Comparison of ENCODE assay signal across 24 cellular contexts in genomic region chr21:46131721-46132651, GRCh38. TPM values are rescaled to one million over a fixed set of nuclear protein-coding genes. Genes with fewer than 3 reads are reported as not detected.
DNase-seq lines count a peak whose midpoint lies in the region; ATAC-seq and TF ChIP-seq lines count a peak whose summit lies in the region.
"Had no signal": no experiment of that assay in that cellular context is flagged by ENCODE, and none has a peak within 500 bp of the region (broad histone marks: within the 10 kb centered on the region; RNA-seq: fewer than 3 reads in every experiment).

No MANE protein-coding gene starts in this region.

- H3K9me3 ChIP-seq in right cardiac atrium (ENCODE audit: control insufficient read depth, low read length) (no peaks in the 10 kb centered on the region), mesenchymal stem cell (ENCODE audit: control insufficient read depth, low read length) (peaks cover 3% of the 10 kb centered on the region), aorta (ENCODE audit: control insufficient read depth, low read length) (no peaks in the 10 kb centered on the region), tibial artery (no peaks in the 10 kb centered on the region)
- H3K9me3 ChIP-seq: BE2C, MG63 had no signal

- H3K36me3 Mint-ChIP-seq in activated T-helper 2 cell treated with anti-CD3 and anti-CD28 coated beads, Interferon-gamma antibody, Interleukin-2, Interleukin-4, amounts not matched to agents 10 μg/mL and 5 μg/mL and 100 μg/mL, durations not matched to agents 14 hours and 24 hours and 36 hours (ENCODE audit: low read depth), result no peaks in the 10 kb centered on the region
- H3K36me3 Mint-ChIP-seq: CD4-positive, CD25-positive, alpha-beta regulatory T cell; IgD-negative memory B cell had no signal

- H4K91ac ChIP-seq in mesenchymal stem cell (ENCODE audit: low read length), result no peak overlapping the region

- peak overlapping the region in 1 of 2 experiments; percentile 13 for H3K18ac ChIP-seq in mesenchymal stem cell (ENCODE audit: low read depth in 1 of 2, low read length in 2 of 2)

- H3K9ac ChIP-seq in mesenchymal stem cell (ENCODE audit: low read length), result no peak overlapping the region

- H2BK12ac ChIP-seq in mesenchymal stem cell (ENCODE audit: low read length in 2 of 2), result peak overlapping the region in 1 of 2 experiments; percentile 2

- H3K36me3 ChIP-seq in mesenchymal stem cell (ENCODE audit: control insufficient read depth in 1 of 2, insufficient read depth in 2 of 2, low read depth in 1 of 2, low read length in 2 of 2), result peaks cover 53 to 54% of the 10 kb centered on the region in 2 experiments
- no peaks in the 10 kb centered on the region for H3K36me3 ChIP-seq in aorta (ENCODE audit: control insufficient read depth in 1 of 2, insufficient read depth in 2 of 2, low read length in 1 of 2)
- H3K36me3 ChIP-seq in tibial artery, result peaks cover 18 to 50% (median 28%) of the 10 kb centered on the region in 3 donors
- H3K36me3 ChIP-seq: BE2C had no signal

- peak; percentile 40 for ATAC-seq in stimulated activated naive CD8-positive, alpha-beta T cell treated with anti-CD3 and anti-CD28 coated beads, Interleukin-15, amount 100 ng/mL, for 72 hours
- ATAC-seq in stimulated activated naive CD8-positive, alpha-beta T cell treated with anti-CD3 and anti-CD28 coated beads, Interleukin-15, Interleukin-2, amounts not matched to agents 100 U/mL and 50 U/mL, for 24 hours, result no peak
- peak; percentile 2 to 8 for ATAC-seq in right cardiac atrium
- ATAC-seq in aorta (ENCODE audit: low FRiP score), result peak; percentile 2

- no peak overlapping the region for H3K4me2 ChIP-seq in mesenchymal stem cell (ENCODE audit: low read length, poor library complexity, severe bottlenecking)

- no peak overlapping the region for H4K8ac ChIP-seq in mesenchymal stem cell (ENCODE audit: low read length)

- H2BK120ac ChIP-seq in mesenchymal stem cell (ENCODE audit: low read depth, low read length), result no peak overlapping the region

- H3K27ac ChIP-seq in right cardiac atrium (ENCODE audit: low read length) (no peak overlapping the region), mesenchymal stem cell (ENCODE audit: low read length, poor library complexity, severe bottlenecking) (no peak overlapping the region), aorta (ENCODE audit: low read depth in 1 of 2, low read length in 2 of 2) (no peak overlapping the region), tibial artery (no peak overlapping the region)
- H3K27ac ChIP-seq: HL-60 had no signal

- peak overlapping the region in 1 of 2 experiments; percentile 2 for H3K14ac ChIP-seq in mesenchymal stem cell (ENCODE audit: low read length in 2 of 2)

- H3K4me3 ChIP-seq in right cardiac atrium (ENCODE audit: low read length), result no peak overlapping the region
- H3K4me3 ChIP-seq in mesenchymal stem cell (ENCODE audit: insufficient read depth in 1 of 2, low read depth in 1 of 2, low read length in 2 of 2), result no peak overlapping the region
- H3K4me3 ChIP-seq in aorta (ENCODE audit: low read length in 2 of 2), result no peak overlapping the region
- H3K4me3 ChIP-seq in tibial artery, result no peak overlapping the region
- H3K4me3 ChIP-seq: MG63 had no signal

- TF ChIP-seq CTCF in tibial artery (IDR thresholded peaks at IDR 0.05), result no peak

- no peak overlapping the region for H3K23ac ChIP-seq in mesenchymal stem cell (ENCODE audit: low read length in 2 of 2)

- H3K27me3 ChIP-seq in right cardiac atrium (ENCODE audit: control insufficient read depth, insufficient read depth) (no peaks in the 10 kb centered on the region), mesenchymal stem cell (ENCODE audit: control insufficient read depth in 1 of 2, insufficient read depth in 1 of 2, low read length in 2 of 2) (peaks cover 0 to 8% of the 10 kb centered on the region in 2 experiments), aorta (ENCODE audit: control insufficient read depth in 1 of 2, insufficient read depth in 2 of 2, low read length in 1 of 2) (no peaks in the 10 kb centered on the region), tibial artery (no peaks in the 10 kb centered on the region)
- H3K27me3 ChIP-seq: BE2C, MG63 had no signal

- intact Hi-C loops in right cardiac atrium (cut with DNase I) (no loop called here), aorta (cut with DNase I) (no loop called here), tibial artery (cut with DNase I; ENCODE audit: low total_unique reads) (no loop called here)
- intact Hi-C loops in activated T-helper 2 cell treated with anti-CD3 and anti-CD28 coated beads, Interferon-gamma antibody, Interleukin-2, Interleukin-4, amounts not matched to agents 10 μg/mL and 5 μg/mL and 100 μg/mL, durations not matched to agents 14 hours and 24 hours and 36 hours (cut with micrococcal nuclease), result no loop called here

- H3K4me1 ChIP-seq in right cardiac atrium (ENCODE audit: control insufficient read depth, insufficient read depth, low read length), result no peaks in the 10 kb centered on the region
- peaks cover 16% of the 10 kb centered on the region for H3K4me1 ChIP-seq in mesenchymal stem cell (ENCODE audit: control insufficient read depth, insufficient read depth, low read depth, low read length)
- no peaks in the 10 kb centered on the region for H3K4me1 ChIP-seq in aorta (ENCODE audit: control insufficient read depth in 1 of 2, insufficient read depth in 2 of 2, low read length in 2 of 2)
- no peaks in the 10 kb centered on the region for H3K4me1 ChIP-seq in tibial artery
- H3K4me1 ChIP-seq: BE2C had no signal

- DNase-seq in stimulated activated naive CD8-positive, alpha-beta T cell treated with anti-CD3 and anti-CD28 coated beads, Interleukin-15, amount 100 ng/mL, for 72 hours, result no peak
- DNase-seq in stimulated activated naive CD8-positive, alpha-beta T cell treated with anti-CD3 and anti-CD28 coated beads, Interleukin-15, Interleukin-2, amounts not matched to agents 100 U/mL and 50 U/mL, for 24 hours, result no peak
- DNase-seq in right cardiac atrium, result peak in 2 of 3 donors; percentile 58 to 75
- peak; percentile 10 for DNase-seq in mesenchymal stem cell
- no peak for DNase-seq in aorta
- DNase-seq in NCI-H82 treated with DMSO at 0.1 percent for 48 hours (lab: John Stamatoyannopoulos, UW; ENCODE audit: unreplicated experiment), result no peak
- no peak for DNase-seq in activated T-helper 2 cell treated with anti-CD3 and anti-CD28 coated beads, Interferon-gamma antibody, Interleukin-2, Interleukin-4, amounts not matched to agents 10 μg/mL and 5 μg/mL and 100 μg/mL, durations not matched to agents 14 hours and 24 hours and 36 hours (ENCODE audit: low spot score)
- DNase-seq in tibial artery, result no peak
- DNase-seq: BE2C; CD4-positive, CD25-positive, alpha-beta regulatory T cell; COR-L47; DMS 273 treated with DMSO at 0.1 percent for 48 hours; GDM1; HCEC 1CT; Kasumi-1; MG63; NCI-H1048; NCI-H1436 treated with DMSO at 0.1 percent for 48 hours; NCI-H2081; NCI-H748 treated with DMSO at 0.1 percent for 48 hours; OCI-M1; RPMI8226 had no signal

- no peak overlapping the region for H3K4ac ChIP-seq in mesenchymal stem cell (ENCODE audit: low read depth in 1 of 2, low read length in 2 of 2)

- H3K27ac Mint-ChIP-seq in stimulated activated naive CD8-positive, alpha-beta T cell treated with anti-CD3 and anti-CD28 coated beads, Interleukin-15, amount 100 ng/mL, for 72 hours, result no peak overlapping the region
- H3K27ac Mint-ChIP-seq in activated T-helper 2 cell treated with anti-CD3 and anti-CD28 coated beads, Interferon-gamma antibody, Interleukin-2, Interleukin-4, amounts not matched to agents 10 μg/mL and 5 μg/mL and 100 μg/mL, durations not matched to agents 14 hours and 24 hours and 36 hours, result no peak overlapping the region
- H3K27ac Mint-ChIP-seq: CD4-positive, CD25-positive, alpha-beta regulatory T cell had no signal

- 95% methylated on average over 89 of the region's 89 CpGs for WGBS in right cardiac atrium
- 97% methylated on average over 89 of the region's 89 CpGs for WGBS in mesenchymal stem cell
- WGBS in aorta, 2 donors, result 94 to 95% methylated on average over 89 of the region's 89 CpGs

- H2AFZ ChIP-seq in mesenchymal stem cell (ENCODE audit: low read depth, low read length), result no peak overlapping the region

- no peak overlapping the region for H2BK15ac ChIP-seq in mesenchymal stem cell (ENCODE audit: low read depth, poor library complexity, severe bottlenecking)

- no peak overlapping the region for H2AK5ac ChIP-seq in mesenchymal stem cell (ENCODE audit: low read length, severe bottlenecking)

- H3K9me3 Mint-ChIP-seq in stimulated activated naive CD8-positive, alpha-beta T cell treated with anti-CD3 and anti-CD28 coated beads, Interleukin-15, amount 100 ng/mL, for 72 hours, result no peaks in the 10 kb centered on the region
- H3K9me3 Mint-ChIP-seq in activated T-helper 2 cell treated with anti-CD3 and anti-CD28 coated beads, Interferon-gamma antibody, Interleukin-2, Interleukin-4, amounts not matched to agents 10 μg/mL and 5 μg/mL and 100 μg/mL, durations not matched to agents 14 hours and 24 hours and 36 hours, result no peaks in the 10 kb centered on the region
- H3K9me3 Mint-ChIP-seq: IgD-negative memory B cell had no signal

- no peak overlapping the region for H3K4me3 Mint-ChIP-seq in stimulated activated naive CD8-positive, alpha-beta T cell treated with anti-CD3 and anti-CD28 coated beads, Interleukin-15, amount 100 ng/mL, for 72 hours
- H3K4me3 Mint-ChIP-seq in activated T-helper 2 cell treated with anti-CD3 and anti-CD28 coated beads, Interferon-gamma antibody, Interleukin-2, Interleukin-4, amounts not matched to agents 10 μg/mL and 5 μg/mL and 100 μg/mL, durations not matched to agents 14 hours and 24 hours and 36 hours (ENCODE audit: low read depth), result no peak overlapping the region
- H3K4me3 Mint-ChIP-seq: CD4-positive, CD25-positive, alpha-beta regulatory T cell; IgD-negative memory B cell had no signal

- no peak overlapping the region for H2BK5ac ChIP-seq in mesenchymal stem cell (ENCODE audit: low read depth, low read length, poor library complexity, severe bottlenecking)

- H3K4me1 Mint-ChIP-seq in stimulated activated naive CD8-positive, alpha-beta T cell treated with anti-CD3 and anti-CD28 coated beads, Interleukin-15, amount 100 ng/mL, for 72 hours, result no peaks in the 10 kb centered on the region
- H3K4me1 Mint-ChIP-seq in activated T-helper 2 cell treated with anti-CD3 and anti-CD28 coated beads, Interferon-gamma antibody, Interleukin-2, Interleukin-4, amounts not matched to agents 10 μg/mL and 5 μg/mL and 100 μg/mL, durations not matched to agents 14 hours and 24 hours and 36 hours (ENCODE audit: low read depth), result no peaks in the 10 kb centered on the region
- H3K4me1 Mint-ChIP-seq: CD4-positive, CD25-positive, alpha-beta regulatory T cell; IgD-negative memory B cell had no signal

- H3K27me3 Mint-ChIP-seq in stimulated activated naive CD8-positive, alpha-beta T cell treated with anti-CD3 and anti-CD28 coated beads, Interleukin-15, amount 100 ng/mL, for 72 hours, result no peaks in the 10 kb centered on the region
- H3K27me3 Mint-ChIP-seq in activated T-helper 2 cell treated with anti-CD3 and anti-CD28 coated beads, Interferon-gamma antibody, Interleukin-2, Interleukin-4, amounts not matched to agents 10 μg/mL and 5 μg/mL and 100 μg/mL, durations not matched to agents 14 hours and 24 hours and 36 hours (ENCODE audit: low read depth), result no peaks in the 10 kb centered on the region

- no peaks in the 10 kb centered on the region for H3K79me1 ChIP-seq in mesenchymal stem cell (replicated peaks; ENCODE audit: low read length, poor library complexity, severe bottlenecking)

RNA-seq across cellular contexts. Expression of gene FTCD, which starts 23.4 kb away (rescaled TPM):
- total RNA-seq in right cardiac atrium (1 to 10 TPM; 1.6 to 3.5 (median 2.0) TPM), aorta (1 to 10 TPM; 1.1 to 2.6 TPM)
- polyA plus RNA-seq in right cardiac atrium (1.00 TPM), aorta (1 to 10 TPM in 1 of 2 donors, under 1 TPM in 1; 0.50 to 8.7 TPM)
- polyA plus RNA-seq in mesenchymal stem cell (2013, experiment 1 of 2), result 1.5 TPM
- polyA plus RNA-seq in mesenchymal stem cell (2013, experiment 2 of 2), result 1.8 TPM
- 0.14 and 0.23 TPM in 2 replicates for total RNA-seq in activated T-helper 2 cell treated with anti-CD3 and anti-CD28 coated beads, Interferon-gamma antibody, Interleukin-2, Interleukin-4, amounts not matched to agents 10 μg/mL and 5 μg/mL and 100 μg/mL, durations not matched to agents 14 hours and 24 hours and 36 hours
- total RNA-seq: CD4-positive, CD25-positive, alpha-beta regulatory T cell had no signal
- polyA plus RNA-seq: IgD-negative memory B cell had no signal

RNA-seq across cellular contexts. Expression of gene COL6A2, which starts 34.1 kb away (rescaled TPM):
- total RNA-seq in right cardiac atrium, result 100 to 1,000 TPM; 198 to 323 (median 274) TPM
- polyA plus RNA-seq in right cardiac atrium, result 210 TPM
- polyA plus RNA-seq in mesenchymal stem cell (2013, experiment 1 of 2), result 1,409 TPM
- 1,389 TPM for polyA plus RNA-seq in mesenchymal stem cell (2013, experiment 2 of 2)
- 1,000 to 10,000 TPM; 1,386 to 1,431 TPM for total RNA-seq in aorta
- polyA plus RNA-seq in aorta, result 1,000 to 10,000 TPM in 1 of 2 donors, 100 to 1,000 TPM in 1; 335 to 3,611 TPM
- 2.2 TPM in 2 replicates for total RNA-seq in activated T-helper 2 cell treated with anti-CD3 and anti-CD28 coated beads, Interferon-gamma antibody, Interleukin-2, Interleukin-4, amounts not matched to agents 10 μg/mL and 5 μg/mL and 100 μg/mL, durations not matched to agents 14 hours and 24 hours and 36 hours

RNA-seq across cellular contexts. Expression of gene SPATC1L, which starts 52.3 kb away (rescaled TPM):
- total RNA-seq in right cardiac atrium (10 to 100 TPM in 3 of 4 donors, 1 to 10 TPM in 1; 8.8 to 12.0 (median 11.6) TPM), aorta (10 to 100 TPM in 1 of 2 donors, 1 to 10 TPM in 1; 5.2 to 12.4 TPM)
- polyA plus RNA-seq in right cardiac atrium (10.3 TPM), aorta (10 to 100 TPM in 1 of 2 donors, 1 to 10 TPM in 1; 2.4 to 47.9 TPM)
- 39.1 TPM for polyA plus RNA-seq in mesenchymal stem cell (2013, experiment 1 of 2)
- 40.8 TPM for polyA plus RNA-seq in mesenchymal stem cell (2013, experiment 2 of 2)
- 13.9 and 14.7 TPM in 2 replicates for total RNA-seq in activated T-helper 2 cell treated with anti-CD3 and anti-CD28 coated beads, Interferon-gamma antibody, Interleukin-2, Interleukin-4, amounts not matched to agents 10 μg/mL and 5 μg/mL and 100 μg/mL, durations not matched to agents 14 hours and 24 hours and 36 hours

Comparison
In these comparisons a context has a peak if more than half of its experiments do, and no peak if none do; other contexts are left out.
1. DNase-seq: peak in right cardiac atrium (2 of 3) and mesenchymal stem cell (single experiment); none in stimulated activated naive CD8-positive, alpha-beta T cell treated with anti-CD3 and anti-CD28 coated beads, Interleukin-15, amount 100 ng/mL, for 72 hours (0 of 2), stimulated activated naive CD8-positive, alpha-beta T cell treated with anti-CD3 and anti-CD28 coated beads, Interleukin-15, Interleukin-2, amounts not matched to agents 100 U/mL and 50 U/mL, for 24 hours (single experiment), aorta (0 of 2), NCI-H82 treated with DMSO at 0.1 percent for 48 hours (single experiment), activated T-helper 2 cell treated with anti-CD3 and anti-CD28 coated beads, Interferon-gamma antibody, Interleukin-2, Interleukin-4, amounts not matched to agents 10 μg/mL and 5 μg/mL and 100 μg/mL, durations not matched to agents 14 hours and 24 hours and 36 hours (single experiment) and tibial artery (0 of 2).
2. RNA of gene COL6A2, which starts 34.1 kb away (total RNA-seq): 1,386 to 1,431 TPM in aorta and 198 to 323 TPM in right cardiac atrium; 2.2 TPM in activated T-helper 2 cell treated with anti-CD3 and anti-CD28 coated beads, Interferon-gamma antibody, Interleukin-2, Interleukin-4, amounts not matched to agents 10 μg/mL and 5 μg/mL and 100 μg/mL, durations not matched to agents 14 hours and 24 hours and 36 hours; every median in the first group is over 10 times any median in the second.